30 cellular contexts compared by ENCODE assay signal in the genomic region with DNA sequence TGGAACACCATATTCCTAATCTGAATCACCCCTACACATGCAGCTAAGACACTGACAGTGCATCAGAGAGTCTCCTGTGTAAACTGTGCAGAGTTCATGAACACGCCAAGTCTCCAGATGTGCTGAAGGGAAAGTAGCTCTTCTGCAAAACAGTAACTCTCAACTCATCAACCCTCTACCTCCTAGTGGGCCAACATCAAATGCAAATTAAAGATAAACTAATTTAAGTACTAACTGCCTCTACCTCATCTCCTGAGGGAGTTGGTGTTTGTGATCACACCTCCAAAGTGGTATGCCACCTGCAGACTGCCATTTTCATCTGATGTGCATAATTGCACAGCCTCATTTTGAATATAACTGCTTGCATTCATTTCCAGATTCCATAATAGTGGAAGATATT.
"Had no signal": no experiment of that assay in that cellular context is flagged by ENCODE, and none has a peak within 500 bp of the region (broad histone marks: within the 10 kb centered on the region; RNA-seq: fewer than 3 reads in every experiment).

No MANE protein-coding gene starts in this region.

- H3K36me3 Mint-ChIP-seq: naive thymus-derived CD4-positive, alpha-beta T cell; neural progenitor cell; type B pancreatic cell had no signal

- H3K4me1 Mint-ChIP-seq: nephron, neural progenitor cell had no signal

- H3K4me3 Mint-ChIP-seq: naive thymus-derived CD4-positive, alpha-beta T cell; nephron; neural progenitor cell; type B pancreatic cell had no signal

- H3K4me1 ChIP-seq: esophagus muscularis mucosa, foreskin keratinocyte, gastroesophageal sphincter, heart right ventricle, left lung, neural progenitor cell, parathyroid adenoma, stomach, tibial artery had no signal

- ATAC-seq: foreskin keratinocyte; gastroesophageal sphincter; heart right ventricle; left cardiac atrium; left lung; naive thymus-derived CD4-positive, alpha-beta T cell; sciatic nerve had no signal

- FAIRE-seq: endothelial cell of umbilical vein, islet of Langerhans had no signal

- H3K9ac ChIP-seq: neural progenitor cell, parathyroid adenoma had no signal

- H3K9me3 ChIP-seq: esophagus muscularis mucosa, gastroesophageal sphincter, heart right ventricle, left lung, stomach, tibial artery had no signal

- H3K27me3 ChIP-seq: esophagus muscularis mucosa, foreskin keratinocyte, gastroesophageal sphincter, neural progenitor cell, stomach, tibial artery had no signal

- H3K27ac Mint-ChIP-seq: naive thymus-derived CD4-positive, alpha-beta T cell; nephron; neural progenitor cell; progenitor cell of endocrine pancreas; type B pancreatic cell had no signal

- H3K27me3 Mint-ChIP-seq: progenitor cell of endocrine pancreas, type B pancreatic cell had no signal

- DNase-seq: dermis blood vessel endothelial cell; effector memory CD4-positive, alpha-beta T cell; foreskin keratinocyte; glutamatergic neuron; heart right ventricle; hippocampal formation; left cardiac atrium; left lung; mesendoderm; midbrain; naive thymus-derived CD4-positive, alpha-beta T cell; stimulated activated CD4-positive, alpha-beta T cell treated with anti-CD3 and anti-CD28 coated beads, Interleukin-12 subunit alpha, Interleukin-12 subunit beta, amount 100 ng/mL, for 4 hours; stimulated activated CD4-positive, alpha-beta T cell treated with anti-CD3 and anti-CD28 coated beads, Interleukin-1b, Interleukin-23, amount 100 ng/mL, for 48 hours; stimulated activated CD4-positive, alpha-beta T cell treated with anti-CD3 and anti-CD28 coated beads, Interleukin-4, amount 100 ng/mL, for 1 hour; stimulated activated CD8-positive, alpha-beta memory T cell treated with anti-CD3 and anti-CD28 coated beads, Interleukin-4, amount 100 ng/mL, for 48 hours; stimulated activated naive CD4-positive, alpha-beta T cell treated with Interleukin-2 at 50 U/mL for 16 hours; stomach; tibial artery had no signal

- H2AFZ ChIP-seq: neural progenitor cell, parathyroid adenoma had no signal

- H3K4me2 ChIP-seq: neural progenitor cell, smooth muscle cell had no signal

- H3K36me3 ChIP-seq: esophagus muscularis mucosa, gastroesophageal sphincter, heart right ventricle, left lung, neural progenitor cell, stomach, tibial artery had no signal

- H3K79me2 ChIP-seq: parathyroid adenoma had no signal

- H3K27ac ChIP-seq: coronary artery, esophagus muscularis mucosa, foreskin keratinocyte, gastroesophageal sphincter, heart right ventricle, left lung, neural progenitor cell, parathyroid adenoma, stomach, tibial artery had no signal

- H3K9me3 Mint-ChIP-seq: nephron, type B pancreatic cell had no signal

- H3K4me3 ChIP-seq: coronary artery, esophagus muscularis mucosa, gastroesophageal sphincter, heart right ventricle, left lung, neural progenitor cell, smooth muscle cell, stomach, tibial artery had no signal
